8 cellular contexts compared by ENCODE assay signal in genomic region chr3:187739561-187740445, GRCh38. TPM values are rescaled to one million over a fixed set of nuclear protein-coding genes. Genes with fewer than 3 reads are reported as not detected.
DNase-seq lines count a peak whose midpoint lies in the region; ATAC-seq, FAIRE-seq and TF ChIP-seq lines count a peak whose summit lies in the region.

No MANE protein-coding gene starts in this region.

- CTCF ChIA-PET in A673 (lab: Charles Lee): interaction anchor here (0.5 to 4.1 kb wide), 17 partner anchors 10 to 1533 kb away, joined by 3 to 116 read pairs (median 4); no protein-coding TSS in a partner anchor

- DNase-seq in A673 (ENCODE audit: low spot score) (peak; percentile 91), GM12892 (ENCODE audit: insufficient read length) (peak; percentile 58), SKM-1 treated with dmso at 0.1 percent for 144 hours (lab: John Stamatoyannopoulos, UW; ENCODE audit: unreplicated experiment) (peak; percentile 78), amniotic epithelial cell (ENCODE audit: low read depth) (peak; percentile 97), heart left ventricle (peak; percentile 79 to 92 (median 82)), upper lobe of right lung (peak; percentile 91)

- no peaks in the 10 kb centered on the region for H3K27me3 ChIP-seq in A673 (replicated peaks; ENCODE audit: insufficient read depth, low read depth, low read length, poor library complexity)
- no peaks in the 10 kb centered on the region for H3K27me3 ChIP-seq in heart left ventricle
- H3K27me3 ChIP-seq in parathyroid adenoma (ENCODE audit: control insufficient read depth, insufficient read depth, low read length): no peaks in the 10 kb centered on the region
- no peaks in the 10 kb centered on the region for H3K27me3 ChIP-seq in upper lobe of right lung

- 2 to 7% (median 3%) methylated on average over 22 to 58 of the region's 58 CpGs for WGBS in heart left ventricle, 4 donors

- intact Hi-C loops in A673 (cut with micrococcal nuclease; ENCODE audit: unreplicated experiment) (loop anchor here (2.0 to 10.0 kb wide), 10 partner anchors 305 to 1493 kb away; partner anchors contain the start of gene LPP), heart left ventricle (cut with DNase I) (loop anchor here (2.0 to 10.0 kb wide), 27 partner anchors 295 to 1495 kb away; partner anchors contain the start of gene LPP (in 2 of the 10)), upper lobe of right lung (cut with DNase I) (loop anchor here (5.0 kb wide), 1 partner anchor 1212 kb away; no protein-coding TSS in a partner anchor)

- H3K4me2 ChIP-seq in parathyroid adenoma (ENCODE audit: low read length): peak overlapping the region; percentile 97

- no peaks in the 10 kb centered on the region for H3K9me3 ChIP-seq in A673 (ENCODE audit: low read depth, low read length, poor library complexity, severe bottlenecking)
- no peaks in the 10 kb centered on the region for H3K9me3 ChIP-seq in heart left ventricle
- no peaks in the 10 kb centered on the region for H3K9me3 ChIP-seq in parathyroid adenoma (ENCODE audit: control insufficient read depth, low read length)
- H3K9me3 ChIP-seq in upper lobe of right lung: no peaks in the 10 kb centered on the region

- H3K4me1 ChIP-seq in A673 (ENCODE audit: insufficient read depth, low read length, poor library complexity, severe bottlenecking) (peaks cover 29% of the 10 kb centered on the region), heart left ventricle (peaks cover 0 to 58% (median 34%) of the 10 kb centered on the region in 12 donors), parathyroid adenoma (peaks cover 7% of the 10 kb centered on the region), upper lobe of right lung (peaks cover 23% of the 10 kb centered on the region)

- peak overlapping the region; percentile 70 for H3K9ac ChIP-seq in parathyroid adenoma

- H3K79me2 ChIP-seq in parathyroid adenoma: peaks cover 14% of the 10 kb centered on the region

- TF ChIP-seq EP300 in Ishikawa (IDR thresholded peaks at IDR 0.05; ENCODE audit: borderline replicate concordance): no peak

- no TSS peak for BruUV-seq in A673 (replicated peaks; lab: Mats Ljungman, UMichigan)

- TF ChIP-seq POLR2A in GM12892 (IDR thresholded peaks at IDR 0.05; ENCODE audit: low read depth, low read length) (no peak), heart left ventricle (IDR thresholded peaks at IDR 0.05) (no peak)

- peaks cover 1% of the 10 kb centered on the region for H3K36me3 ChIP-seq in A673 (ENCODE audit: insufficient read depth, low read length, poor library complexity, severe bottlenecking)
- peaks cover 0 to under 1% (median 0%) of the 10 kb centered on the region in 9 donors for H3K36me3 ChIP-seq in heart left ventricle
- H3K36me3 ChIP-seq in parathyroid adenoma (ENCODE audit: control insufficient read depth, insufficient read depth, low read length): no peaks in the 10 kb centered on the region
- peaks cover under 1% of the 10 kb centered on the region for H3K36me3 ChIP-seq in upper lobe of right lung

- FAIRE-seq in GM12892 (lab: Jason Lieb, UNC): peak; percentile 78

- peak in 3 of 4 donors; percentile 11 to 21 (median 20) for ATAC-seq in heart left ventricle
- ATAC-seq in upper lobe of right lung: peak; percentile 59

- H3K4me3 ChIP-seq in A673 (ENCODE audit: low read depth, low read length, poor library complexity, severe bottlenecking) (peak overlapping the region; percentile 70), heart left ventricle (peak overlapping the region; percentile 40 to 89 (median 75)), parathyroid adenoma (ENCODE audit: low read depth, low read length) (peak overlapping the region; percentile 79), upper lobe of right lung (peak overlapping the region; percentile 74)

- peak overlapping the region; percentile 99 for H2AFZ ChIP-seq in parathyroid adenoma

- peak; percentile 98 for TF ChIP-seq CTCF in A673 (conservative IDR thresholded peaks at IDR 0.05; ENCODE audit: low read depth, low read length)
- TF ChIP-seq CTCF in heart left ventricle (IDR thresholded peaks at IDR 0.05): peak; percentile 91 to 99 (median 98)
- peak; percentile 99 for TF ChIP-seq CTCF in parathyroid adenoma (IDR thresholded peaks at IDR 0.05)
- TF ChIP-seq CTCF in upper lobe of right lung (IDR thresholded peaks at IDR 0.05): peak; percentile 98

- POLR2A ChIA-PET in A673 (lab: Charles Lee; ENCODE audit: low non-redundant PET): no interaction called here

- peak; percentile 43; the same call in 1 of the 2 replicates for TF ChIP-seq RAD21 in Ishikawa (IDR thresholded peaks at IDR 0.05; ENCODE audit: low read depth)

- H3K27ac ChIP-seq in A673 (ENCODE audit: low read depth, low read length, poor library complexity, severe bottlenecking) (peak overlapping the region; percentile 65), heart left ventricle (peak overlapping the region; percentile 94 to 100 (median 98)), parathyroid adenoma (peak overlapping the region; percentile 100), upper lobe of right lung (peak overlapping the region; percentile 100)

TF ChIP-seq in Ishikawa, 13 proteins besides CTCF, POLR2A, EP300 and RAD21:
- peak; percentile 86 for TF ChIP-seq YY1 (IDR thresholded peaks at IDR 0.05; ENCODE audit: low read depth)
- no peak for TF ChIP-seq TCF12 (IDR thresholded peaks at IDR 0.05; ENCODE audit: low read depth)
- TF ChIP-seq, protein P1, sequence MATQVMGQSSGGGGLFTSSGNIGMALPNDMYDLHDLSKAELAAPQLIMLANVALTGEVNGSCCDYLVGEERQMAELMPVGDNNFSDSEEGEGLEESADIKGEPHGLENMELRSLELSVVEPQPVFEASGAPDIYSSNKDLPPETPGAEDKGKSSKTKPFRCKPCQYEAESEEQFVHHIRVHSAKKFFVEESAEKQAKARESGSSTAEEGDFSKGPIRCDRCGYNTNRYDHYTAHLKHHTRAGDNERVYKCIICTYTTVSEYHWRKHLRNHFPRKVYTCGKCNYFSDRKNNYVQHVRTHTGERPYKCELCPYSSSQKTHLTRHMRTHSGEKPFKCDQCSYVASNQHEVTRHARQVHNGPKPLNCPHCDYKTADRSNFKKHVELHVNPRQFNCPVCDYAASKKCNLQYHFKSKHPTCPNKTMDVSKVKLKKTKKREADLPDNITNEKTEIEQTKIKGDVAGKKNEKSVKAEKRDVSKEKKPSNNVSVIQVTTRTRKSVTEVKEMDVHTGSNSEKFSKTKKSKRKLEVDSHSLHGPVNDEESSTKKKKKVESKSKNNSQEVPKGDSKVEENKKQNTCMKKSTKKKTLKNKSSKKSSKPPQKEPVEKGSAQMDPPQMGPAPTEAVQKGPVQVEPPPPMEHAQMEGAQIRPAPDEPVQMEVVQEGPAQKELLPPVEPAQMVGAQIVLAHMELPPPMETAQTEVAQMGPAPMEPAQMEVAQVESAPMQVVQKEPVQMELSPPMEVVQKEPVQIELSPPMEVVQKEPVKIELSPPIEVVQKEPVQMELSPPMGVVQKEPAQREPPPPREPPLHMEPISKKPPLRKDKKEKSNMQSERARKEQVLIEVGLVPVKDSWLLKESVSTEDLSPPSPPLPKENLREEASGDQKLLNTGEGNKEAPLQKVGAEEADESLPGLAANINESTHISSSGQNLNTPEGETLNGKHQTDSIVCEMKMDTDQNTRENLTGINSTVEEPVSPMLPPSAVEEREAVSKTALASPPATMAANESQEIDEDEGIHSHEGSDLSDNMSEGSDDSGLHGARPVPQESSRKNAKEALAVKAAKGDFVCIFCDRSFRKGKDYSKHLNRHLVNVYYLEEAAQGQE (IDR thresholded peaks at IDR 0.05; ENCODE audit: low read depth): no peak
- TF ChIP-seq TAF1 (IDR thresholded peaks at IDR 0.05; ENCODE audit: low read depth): no peak
- TF ChIP-seq EGR1 (IDR thresholded peaks at IDR 0.05): peak; percentile 77; the same call in 1 of the 2 replicates
- TF ChIP-seq CREB1 (IDR thresholded peaks at IDR 0.05; ENCODE audit: low read depth): no peak; the same call in 1 of the 2 replicates
- no peak for TF ChIP-seq NFIC (IDR thresholded peaks at IDR 0.05)
- TF ChIP-seq ZBTB7A (IDR thresholded peaks at IDR 0.05; ENCODE audit: low read depth): peak; percentile 99
- TF ChIP-seq CEBPB (IDR thresholded peaks at IDR 0.05): no peak
- no peak for TF ChIP-seq FOXM1 (IDR thresholded peaks at IDR 0.05; ENCODE audit: borderline replicate concordance, low read depth)
- TF ChIP-seq TEAD4 (IDR thresholded peaks at IDR 0.05): no peak
- TF ChIP-seq, protein P2, sequence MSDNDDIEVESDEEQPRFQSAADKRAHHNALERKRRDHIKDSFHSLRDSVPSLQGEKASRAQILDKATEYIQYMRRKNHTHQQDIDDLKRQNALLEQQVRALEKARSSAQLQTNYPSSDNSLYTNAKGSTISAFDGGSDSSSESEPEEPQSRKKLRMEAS (IDR thresholded peaks at IDR 0.05): peak; percentile 77
- peak; percentile 29 for TF ChIP-seq USF1 (IDR thresholded peaks at IDR 0.05)

RNA-seq across cellular contexts. Expression of gene BCL6, which starts 5.5 kb away (rescaled TPM):
- 30.3 and 31.7 TPM in 2 replicates for total RNA-seq in A673 (2021)
- 0.15 TPM for polyA plus RNA-seq in GM12892 (2012; ENCODE audit: missing spikeins)
- 100 to 1,000 TPM in 1 of 9 donors, 10 to 100 TPM in 8; 29.7 to 109 (median 62.0) TPM for total RNA-seq in heart left ventricle
- 10 to 100 TPM; 29.3 to 45.7 TPM for polyA plus RNA-seq in heart left ventricle
- total RNA-seq in upper lobe of right lung: 106 TPM

RNA-seq across cellular contexts. Expression of gene RTP2, which starts 37.4 kb away (rescaled TPM):
- total RNA-seq in A673 (2021) (not detected in 2 replicates), heart left ventricle (not detected), upper lobe of right lung (not detected)
- not detected for polyA plus RNA-seq in GM12892 (2012; ENCODE audit: missing spikeins)
- polyA plus RNA-seq in heart left ventricle: not detected

Comparison
In these comparisons a context has a peak if more than half of its experiments do, and no peak if none do; other contexts are left out.
1. Peak in every context shown above with its lines: DNase-seq, ATAC-seq, H3K4me3 ChIP-seq and H3K27ac ChIP-seq.